ENCODE assay signal across 8 cellular contexts in the genomic region with DNA sequence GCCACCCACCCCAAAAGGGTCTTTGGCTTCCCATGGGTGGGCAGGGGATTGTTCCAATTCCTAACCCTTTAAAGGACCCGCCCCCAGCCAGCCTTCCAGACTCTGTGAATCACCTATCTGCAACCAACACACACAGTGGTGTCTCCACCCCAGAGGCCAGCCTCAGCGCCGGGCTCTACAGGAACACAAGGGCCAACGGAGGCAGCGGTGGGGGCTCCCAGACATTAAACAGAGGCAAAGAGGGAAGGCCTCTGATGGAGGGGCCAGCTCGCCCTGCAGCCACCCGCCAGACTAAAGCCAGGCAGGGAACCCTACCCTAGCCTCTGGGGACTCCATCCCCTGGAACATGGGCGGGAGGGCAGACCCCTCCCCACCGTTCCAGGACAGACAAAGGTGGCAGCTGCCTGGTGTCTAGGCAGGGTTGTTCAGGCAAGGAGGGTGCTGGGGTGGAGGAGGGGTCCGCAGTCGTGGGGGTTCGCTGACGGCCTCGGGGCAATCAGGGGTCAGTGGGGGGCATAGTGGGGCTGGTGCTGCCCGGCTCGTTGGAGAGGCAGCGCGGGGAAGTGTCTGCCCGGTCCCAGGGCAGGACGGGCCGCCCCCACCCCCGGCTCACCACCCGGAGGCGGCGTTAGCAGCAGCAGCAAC. TPM values are rescaled to one million over a fixed set of nuclear protein-coding genes. Genes with fewer than 3 reads are reported as not detected.
DNase-seq lines count a peak whose midpoint lies in the region; ATAC-seq and TF ChIP-seq lines count a peak whose summit lies in the region.

No MANE protein-coding gene starts in this region.

- H3K4me1 Mint-ChIP-seq in stimulated activated memory B cell treated with anti-CD40 and anti-IgM and Interleukin-4, amounts not matched to agents 10 μg/mL and 1 μg/mL and 100 μg/mL, for 72 hours = peaks cover 21% of the 10 kb centered on the region

- CTCF ChIA-PET in AG04449 (lab: Yijun Ruan, JAX) = interaction anchor here (0.8 kb wide), 1 partner anchor 69 kb away, joined by 3 read pairs; no protein-coding TSS in a partner anchor

- DNase-seq in AG04449 (ENCODE audit: low read depth, low spot score) (no peak), body of pancreas (peak; percentile 25 to 46 (median 38)), islet precursor cell (peak; percentile 88), NCI-H187 (lab: John Stamatoyannopoulos, UW) (no peak)

- H3K36me3 Mint-ChIP-seq in stimulated activated memory B cell treated with anti-CD40 and anti-IgM and Interleukin-4, amounts not matched to agents 10 μg/mL and 1 μg/mL and 100 μg/mL, for 72 hours = peaks cover 2% of the 10 kb centered on the region

- peak overlapping the region; percentile 80 for H3K27ac Mint-ChIP-seq in stimulated activated memory B cell treated with anti-CD40 and anti-IgM and Interleukin-4, amounts not matched to agents 10 μg/mL and 1 μg/mL and 100 μg/mL, for 72 hours

- POLR2A ChIA-PET in AG04449 (lab: Yijun Ruan, JAX) = interaction anchor here (0.6 kb wide), 1 partner anchor 39 kb away, joined by 3 read pairs; no protein-coding TSS in a partner anchor

- ATAC-seq in body of pancreas (no peak), GM19351 (IDR thresholded peaks at IDR 0.05; ENCODE audit: unreplicated experiment) (no peak), GM18498 (IDR thresholded peaks at IDR 0.05; ENCODE audit: unreplicated experiment) (no peak)
- ATAC-seq in stimulated activated memory B cell treated with anti-CD40 and anti-IgM and Interleukin-4, amounts not matched to agents 10 μg/mL and 1 μg/mL and 100 μg/mL, for 72 hours = no peak

- WGBS in body of pancreas, 2 donors = 20 to 28% methylated on average over 1 to 25 of the region's 25 CpGs

- H3K4me3 ChIP-seq in AG04449 (ENCODE audit: low read depth, low read length) (peak overlapping the region; percentile 78), HUES6 (ENCODE audit: low read depth, low read length) (peak overlapping the region; percentile 81), body of pancreas (peak overlapping the region; percentile 4 to 24)

- peaks cover 2% of the 10 kb centered on the region for H3K9me3 Mint-ChIP-seq in stimulated activated memory B cell treated with anti-CD40 and anti-IgM and Interleukin-4, amounts not matched to agents 10 μg/mL and 1 μg/mL and 100 μg/mL, for 72 hours

- peaks cover 23% of the 10 kb centered on the region for H3K4me1 ChIP-seq in HUES6 (ENCODE audit: control insufficient read depth, insufficient read depth, low read length)
- H3K4me1 ChIP-seq in body of pancreas = peaks cover 31% of the 10 kb centered on the region

- peak overlapping the region; percentile 73 for H3K9ac ChIP-seq in HUES6 (ENCODE audit: low read length)

- intact Hi-C loops in body of pancreas (cut with DNase I) = no loop called here

- no peaks in the 10 kb centered on the region for H3K27me3 ChIP-seq in HUES6 (ENCODE audit: control insufficient read depth, insufficient read depth, low read length)
- no peaks in the 10 kb centered on the region for H3K27me3 ChIP-seq in body of pancreas

- TF ChIP-seq CTCF in AG04449 (IDR thresholded peaks at IDR 0.05; ENCODE audit: insufficient read depth, low read length, missing control alignments) (no peak), body of pancreas (IDR thresholded peaks at IDR 0.05) (no peak)

- no peaks in the 10 kb centered on the region for H3K27me3 Mint-ChIP-seq in stimulated activated memory B cell treated with anti-CD40 and anti-IgM and Interleukin-4, amounts not matched to agents 10 μg/mL and 1 μg/mL and 100 μg/mL, for 72 hours

- H3K36me3 ChIP-seq in HUES6 (ENCODE audit: control insufficient read depth, insufficient read depth, low read length) (peaks cover 18% of the 10 kb centered on the region), body of pancreas (replicated peaks in 1 of 2; ENCODE audit: insufficient read depth in 1 of 2, low read depth in 2 of 2) (no peaks in the 10 kb centered on the region)

- H3K27ac ChIP-seq in HUES6 (ENCODE audit: low read depth, low read length) = peak overlapping the region; percentile 75; the same call in 1 of the 2 replicates
- peak overlapping the region; percentile 60 to 82 (median 70) for H3K27ac ChIP-seq in body of pancreas

- peak overlapping the region; percentile 78 for H3K4me3 Mint-ChIP-seq in stimulated activated memory B cell treated with anti-CD40 and anti-IgM and Interleukin-4, amounts not matched to agents 10 μg/mL and 1 μg/mL and 100 μg/mL, for 72 hours

- no peaks in the 10 kb centered on the region for H3K9me3 ChIP-seq in HUES6 (ENCODE audit: control insufficient read depth, insufficient read depth, low read depth, low read length)
- no peaks in the 10 kb centered on the region for H3K9me3 ChIP-seq in body of pancreas

- no peak for TF ChIP-seq POLR2A in body of pancreas (IDR thresholded peaks at IDR 0.05)

RNA-seq across cellular contexts. Expression of a gene that starts 0.4 kb away (rescaled TPM):
- 10 to 100 TPM; 46.5 to 48.5 TPM for total RNA-seq in body of pancreas

RNA-seq across cellular contexts. Expression of a gene that starts 53.1 kb away (rescaled TPM):
- 10 to 100 TPM in 1 of 2 donors, 1 to 10 TPM in 1; 8.9 to 11.4 TPM for total RNA-seq in body of pancreas

RNA-seq across cellular contexts. Expression of a gene that starts 57.0 kb away (rescaled TPM):
- 1 to 10 TPM; 2.6 to 4.3 TPM for total RNA-seq in body of pancreas

Comparison
In these comparisons a context has a peak if more than half of its experiments do, and no peak if none do; other contexts are left out.
1. DNase-seq: peak in body of pancreas (4 of 4) and islet precursor cell (single experiment); none in AG04449 (single experiment) and NCI-H187 (0 of 2).
2. H3K4me3 ChIP-seq: peak in every context shown above with its lines; median percentile 81 in HUES6; 78 in AG04449; 14 in body of pancreas.